ENCODE assay signal across 8 cellular contexts in genomic region chr7:100875356-100875751, GRCh38. TPM values are rescaled to one million over a fixed set of nuclear protein-coding genes. Genes with fewer than 3 reads are reported as not detected.
DNase-seq lines count a peak whose midpoint lies in the region; ATAC-seq, FAIRE-seq and TF ChIP-seq lines count a peak whose summit lies in the region.

No MANE protein-coding gene starts in this region.

- ATAC-seq in HG03064 (IDR thresholded peaks at IDR 0.05; ENCODE audit: low read depth, unreplicated experiment) (peak; percentile 36), T-cell (replicated peaks in 1 of 4) (peak; percentile 8 to 28 (median 26)), naive B cell (ENCODE audit: low read depth in 2 of 2) (peak; percentile 17 to 31)

- no peaks in the 10 kb centered on the region for H3K27me3 ChIP-seq in endothelial cell of umbilical vein (ENCODE audit: control insufficient read depth in 2 of 2, insufficient read depth in 2 of 2, low read length in 2 of 2)

- no peaks in the 10 kb centered on the region for H3K9me1 ChIP-seq in endothelial cell of umbilical vein (replicated peaks; ENCODE audit: control insufficient read depth, extremely low read depth, insufficient read depth, low read length)

- H3K27me3 Mint-ChIP-seq in T-cell = no peaks in the 10 kb centered on the region
- no peaks in the 10 kb centered on the region for H3K27me3 Mint-ChIP-seq in naive B cell

- peaks cover 56% of the 10 kb centered on the region for H3K79me2 ChIP-seq in endothelial cell of umbilical vein (ENCODE audit: control insufficient read depth, insufficient read depth, low read length)

- peaks cover 17 to 22% of the 10 kb centered on the region in 2 experiments for H3K36me3 ChIP-seq in endothelial cell of umbilical vein (ENCODE audit: control insufficient read depth in 2 of 2, extremely low read depth in 1 of 2, insufficient read depth in 2 of 2, low read length in 2 of 2)

- H4K20me1 ChIP-seq in endothelial cell of umbilical vein (replicated peaks; ENCODE audit: control insufficient read depth, extremely low read depth, insufficient read depth, low read length) = no peaks in the 10 kb centered on the region

- FAIRE-seq in GM18507 (lab: Jason Lieb, UNC) = peak; percentile 61
- peak; percentile 4 for FAIRE-seq in endothelial cell of umbilical vein (lab: Jason Lieb, UNC)

- TF ChIP-seq CTCF in endothelial cell of umbilical vein (IDR thresholded peaks at IDR 0.05; ENCODE audit: extremely low read depth in 1 of 2, insufficient read depth in 1 of 2, low read depth in 1 of 2, low read length in 2 of 2) = no peak

- peak overlapping the region; percentile 72 to 84 (median 79) for H3K4me3 ChIP-seq in endothelial cell of umbilical vein (replicated peaks in 1 of 3; ENCODE audit: insufficient read depth in 1 of 3, low read depth in 1 of 3, low read length in 3 of 3)

- DNase-seq in A172 (ENCODE audit: low spot score) (peak; percentile 27), GM18507 (ENCODE audit: extremely low spot score, insufficient read length, low read depth) (no peak), T-cell (peak in 6 of 34 experiments; percentile 19 to 37 (median 31)), endothelial cell of umbilical vein (ENCODE audit: low read depth, low spot score) (peak; percentile 29), naive B cell (no peak), NCI-H526 treated with DMSO at 0.1 percent for 48 hours (lab: John Stamatoyannopoulos, UW) (no peak)
- DNase-seq in activated CD8-positive, alpha-beta memory T cell treated with anti-CD3 and anti-CD28 coated beads, Interleukin-2, amount 50 U/mL, for 4 hours = no peak

- H3K4me1 ChIP-seq in endothelial cell of umbilical vein (ENCODE audit: control insufficient read depth, extremely low read depth, insufficient read depth, low read length) = peaks cover 19% of the 10 kb centered on the region

- H3K27ac ChIP-seq in endothelial cell of umbilical vein (ENCODE audit: insufficient read depth, low read depth, low read length) = peak overlapping the region; percentile 44

- H3K9me3 Mint-ChIP-seq in T-cell (no peaks in the 10 kb centered on the region), naive B cell (peaks cover 0 to 5% (median 0%) of the 10 kb centered on the region in 7 donors)

- CTCF ChIA-PET in T-cell (lab: Charles Lee) = interaction anchor here in 1 of 2 donors (1.0 to 2.4 kb wide), 6 partner anchors 12 to 202 kb away, joined by 3 to 13 read pairs (median 6); partner anchors contain the start of genes POP7, SLC12A9 and UFSP1
- CTCF ChIA-PET in endothelial cell of umbilical vein (lab: Charles Lee) = interaction anchor here (1.0 to 2.4 kb wide), 11 partner anchors 8 to 203 kb away, joined by 3 to 14 read pairs (median 4); partner anchors contain the start of genes EPHB4, POP7, SLC12A9 and UFSP1

- H3K36me3 Mint-ChIP-seq in T-cell = peaks cover 25% of the 10 kb centered on the region
- peaks cover 11 to 31% of the 10 kb centered on the region in 2 donors for H3K36me3 Mint-ChIP-seq in naive B cell

- intact Hi-C loops in endothelial cell of umbilical vein (cut with micrococcal nuclease) = loop anchor here (1.0 to 2.0 kb wide), 3 partner anchors 8 to 23 kb away; partner anchors contain the start of genes SLC12A9 and TRIP6

- H3K9ac ChIP-seq in endothelial cell of umbilical vein (replicated peaks; ENCODE audit: extremely low read depth, insufficient read depth, low read length) = peak overlapping the region; percentile 93

- no TSS peak for BruUV-seq in endothelial cell of umbilical vein (replicated peaks; lab: Mats Ljungman, UMichigan)

- peak overlapping the region; percentile 92 to 98 (median 98) for H3K4me3 Mint-ChIP-seq in T-cell
- peak overlapping the region; percentile 97 to 99 (median 98) for H3K4me3 Mint-ChIP-seq in naive B cell

- no peaks in the 10 kb centered on the region for H3K9me3 ChIP-seq in endothelial cell of umbilical vein (replicated peaks; ENCODE audit: control insufficient read depth, insufficient read depth, low read length)

- POLR2A ChIA-PET in T-cell (lab: Charles Lee) = interaction anchor here (0.6 to 1.8 kb wide), 4 partner anchors 14 to 76 kb away, joined by 5 to 21 read pairs (median 8); partner anchors contain the start of gene UFSP1 (in 2 of the 2)
- POLR2A ChIA-PET in endothelial cell of umbilical vein (lab: Charles Lee) = interaction anchor here (0.6 to 2.5 kb wide), 8 partner anchors 8 to 1530 kb away, joined by 3 to 27 read pairs (median 4); partner anchors contain the start of genes EPHB4, MOSPD3, POP7 and TRIP6

- H3K4me1 Mint-ChIP-seq in T-cell = peaks cover 54 to 59% (median 57%) of the 10 kb centered on the region in 3 donors
- peaks cover 37 to 61% (median 45%) of the 10 kb centered on the region in 3 donors for H3K4me1 Mint-ChIP-seq in naive B cell

- no peak for TF ChIP-seq POLR2A in endothelial cell of umbilical vein (IDR thresholded peaks at IDR 0.05; ENCODE audit: low read depth, low read length)

- H3K4me2 ChIP-seq in endothelial cell of umbilical vein (ENCODE audit: insufficient read depth, low read length) = peak overlapping the region; percentile 97

- dilution Hi-C loops in endothelial cell of umbilical vein (cut with MboI; ENCODE audit: extremely low pct_ligation_motif_present, low sequenced_read_pairs) = no loop called here

- H3K27ac Mint-ChIP-seq in T-cell (peak overlapping the region; percentile 95 to 98), naive B cell (peak overlapping the region; percentile 97 to 99 (median 98))

- H2AFZ ChIP-seq in endothelial cell of umbilical vein (ENCODE audit: low read depth, low read length) = no peak overlapping the region

RNA-seq across cellular contexts. Expression of gene SRRT, which starts 0.5 kb away (rescaled TPM):
- total RNA-seq in A172 (2014; rRNA removed; shearing (Covaris generic)) = 78.3 and 86.7 TPM in 2 replicates
- total RNA-seq in T-cell (100 to 1,000 TPM; 224 to 308 (median 243) TPM), endothelial cell of umbilical vein (199 and 202 TPM in 2 replicates)
- polyA plus RNA-seq in endothelial cell of umbilical vein (51.9 and 58.6 TPM in 2 replicates), naive B cell (ENCODE audit: low read depth in 6 of 6) (10 to 100 TPM; 17.5 to 79.0 (median 46.0) TPM)
- polyA plus RNA-seq in endothelial cell of umbilical vein (2011; cell fraction: cytosol; rRNA removed) = 56.1 and 57.3 TPM in 2 replicates
- polyA plus RNA-seq in endothelial cell of umbilical vein (2011; cell fraction: nucleus; rRNA removed) = 334 and 404 TPM in 2 replicates
- polyA plus RNA-seq in endothelial cell of umbilical vein (2012) = 88.7 and 117 TPM in 2 replicates
- polyA minus RNA-seq in endothelial cell of umbilical vein = 60.4 and 90.5 TPM in 2 replicates
- polyA minus RNA-seq in endothelial cell of umbilical vein (2011; cell fraction: cytosol; rRNA and poly(A)+ RNA removed) = 52.0 TPM
- 66.1 and 79.9 TPM in 2 replicates for polyA minus RNA-seq in endothelial cell of umbilical vein (2011; cell fraction: nucleus; rRNA and poly(A)+ RNA removed)

RNA-seq across cellular contexts. Expression of gene TRIP6, which starts 8.2 kb away (rescaled TPM):
- total RNA-seq in A172 (2014; rRNA removed; shearing (Covaris generic)) = 157 and 180 TPM in 2 replicates
- total RNA-seq in T-cell = 10 to 100 TPM in 2 of 5 donors, 1 to 10 TPM in 3; 5.6 to 14.6 (median 8.8) TPM
- 84.5 and 90.3 TPM in 2 replicates for total RNA-seq in endothelial cell of umbilical vein
- polyA plus RNA-seq in endothelial cell of umbilical vein = 88.6 and 90.3 TPM in 2 replicates
- polyA plus RNA-seq in endothelial cell of umbilical vein (2011; cell fraction: cytosol; rRNA removed) = 69.4 and 77.1 TPM in 2 replicates
- 65.8 and 79.0 TPM in 2 replicates for polyA plus RNA-seq in endothelial cell of umbilical vein (2011; cell fraction: nucleus; rRNA removed)
- polyA plus RNA-seq in endothelial cell of umbilical vein (2012) = 60.3 and 63.1 TPM in 2 replicates
- polyA minus RNA-seq in endothelial cell of umbilical vein = 40.6 and 47.6 TPM in 2 replicates
- polyA minus RNA-seq in endothelial cell of umbilical vein (2011; cell fraction: cytosol; rRNA and poly(A)+ RNA removed) = 36.6 TPM
- 14.4 and 21.5 TPM in 2 replicates for polyA minus RNA-seq in endothelial cell of umbilical vein (2011; cell fraction: nucleus; rRNA and poly(A)+ RNA removed)
- 1 to 10 TPM; 2.1 to 5.7 (median 3.4) TPM for polyA plus RNA-seq in naive B cell (ENCODE audit: low read depth in 6 of 6)

RNA-seq across cellular contexts. Expression of gene UFSP1, which starts 14.2 kb away (rescaled TPM):
- total RNA-seq in A172 (2014; rRNA removed; shearing (Covaris generic)) = 1.8 and 3.3 TPM in 2 replicates
- total RNA-seq in T-cell (1 to 10 TPM in 4 of 5 donors, under 1 TPM in 1; 0.50 to 9.0 (median 6.2) TPM), endothelial cell of umbilical vein (0.93 and 1.6 TPM in 2 replicates)
- polyA plus RNA-seq in endothelial cell of umbilical vein (0.84 and 1.1 TPM in 2 replicates), naive B cell (ENCODE audit: low read depth in 6 of 6) (1 to 10 TPM in 3 of 6 donors, under 1 TPM in 2, not detected in 1; 0.34 to 2.5 (median 1.7) TPM)
- 0.25 and 0.35 TPM in 2 replicates for polyA plus RNA-seq in endothelial cell of umbilical vein (2011; cell fraction: cytosol; rRNA removed)
- 0.43 and 0.53 TPM in 2 replicates for polyA plus RNA-seq in endothelial cell of umbilical vein (2011; cell fraction: nucleus; rRNA removed)
- 0.79 and 0.90 TPM in 2 replicates for polyA plus RNA-seq in endothelial cell of umbilical vein (2012)
- polyA minus RNA-seq in endothelial cell of umbilical vein = 1.6 TPM in 1 of 2 replicates, not detected in the other
- 6.0 TPM for polyA minus RNA-seq in endothelial cell of umbilical vein (2011; cell fraction: cytosol; rRNA and poly(A)+ RNA removed)
- 0.91 and 1.3 TPM in 2 replicates for polyA minus RNA-seq in endothelial cell of umbilical vein (2011; cell fraction: nucleus; rRNA and poly(A)+ RNA removed)

RNA-seq across cellular contexts. Expression of gene ACHE, which starts 20.3 kb away (rescaled TPM):
- total RNA-seq in A172 (2014; rRNA removed; shearing (Covaris generic)) = 1.5 and 2.8 TPM in 2 replicates
- total RNA-seq in T-cell = under 1 TPM; 0.13 to 0.84 (median 0.44) TPM
- 0.18 TPM in 2 replicates for total RNA-seq in endothelial cell of umbilical vein
- polyA plus RNA-seq in endothelial cell of umbilical vein = 0.28 and 0.48 TPM in 2 replicates
- 0.13 and 0.35 TPM in 2 replicates for polyA plus RNA-seq in endothelial cell of umbilical vein (2011; cell fraction: cytosol; rRNA removed)
- polyA plus RNA-seq in endothelial cell of umbilical vein (2011; cell fraction: nucleus; rRNA removed) = 0.70 and 0.84 TPM in 2 replicates
- polyA plus RNA-seq in endothelial cell of umbilical vein (2012) = 0.17 and 0.29 TPM in 2 replicates
- polyA minus RNA-seq in endothelial cell of umbilical vein = 0.15 TPM in 1 of 2 replicates, not detected in the other
- polyA minus RNA-seq in endothelial cell of umbilical vein (2011; cell fraction: cytosol; rRNA and poly(A)+ RNA removed) = not detected
- polyA minus RNA-seq in endothelial cell of umbilical vein (2011; cell fraction: nucleus; rRNA and poly(A)+ RNA removed) = 0.24 TPM in 1 of 2 replicates, not detected in the other
- polyA plus RNA-seq in naive B cell (ENCODE audit: low read depth in 6 of 6) = under 1 TPM in 2 of 6 donors, not detected in 4; 0.55 to 0.92 TPM

RNA-seq across cellular contexts. Expression of gene SLC12A9, which starts 22.8 kb away (rescaled TPM):
- total RNA-seq in A172 (2014; rRNA removed; shearing (Covaris generic)) = 9.6 and 12.4 TPM in 2 replicates
- total RNA-seq in T-cell (10 to 100 TPM; 49.9 to 72.6 (median 70.2) TPM), endothelial cell of umbilical vein (30.1 and 35.0 TPM in 2 replicates)
- polyA plus RNA-seq in endothelial cell of umbilical vein (37.0 and 37.5 TPM in 2 replicates), naive B cell (ENCODE audit: low read depth in 6 of 6) (10 to 100 TPM in 4 of 6 donors, 1 to 10 TPM in 2; 7.8 to 13.1 (median 11.5) TPM)
- polyA plus RNA-seq in endothelial cell of umbilical vein (2011; cell fraction: cytosol; rRNA removed) = 16.4 and 21.1 TPM in 2 replicates
- polyA plus RNA-seq in endothelial cell of umbilical vein (2011; cell fraction: nucleus; rRNA removed) = 62.1 and 65.2 TPM in 2 replicates
- polyA plus RNA-seq in endothelial cell of umbilical vein (2012) = 23.0 and 23.7 TPM in 2 replicates
- 29.1 and 35.8 TPM in 2 replicates for polyA minus RNA-seq in endothelial cell of umbilical vein
- polyA minus RNA-seq in endothelial cell of umbilical vein (2011; cell fraction: cytosol; rRNA and poly(A)+ RNA removed) = 4.3 TPM
- polyA minus RNA-seq in endothelial cell of umbilical vein (2011; cell fraction: nucleus; rRNA and poly(A)+ RNA removed) = 13.5 and 18.8 TPM in 2 replicates

Comparison
In these comparisons a context has a peak if more than half of its experiments do, and no peak if none do; other contexts are left out.
1. DNase-seq: peak in A172 (single experiment) and endothelial cell of umbilical vein (single experiment); none in GM18507 (single experiment), naive B cell (single experiment), activated CD8-positive, alpha-beta memory T cell treated with anti-CD3 and anti-CD28 coated beads, Interleukin-2, amount 50 U/mL, for 4 hours (single experiment) and NCI-H526 treated with DMSO at 0.1 percent for 48 hours (single experiment).
2. Peak in every context shown above with its lines, with median percentiles within 50 percentile points of each other: ATAC-seq.